In genomic region chr15:99845009-99845408, GRCh38 we compare ENCODE assay signal across 13 cellular contexts.
DNase-seq lines count a peak whose midpoint lies in the region; ATAC-seq and TF ChIP-seq lines count a peak whose summit lies in the region.
"Had no signal": no experiment of that assay in that cellular context is flagged by ENCODE, and none has a peak within 500 bp of the region (broad histone marks: within the 10 kb centered on the region; RNA-seq: fewer than 3 reads in every experiment).

No MANE protein-coding gene starts in this region.

- H3K4me3 ChIP-seq in fibroblast of the aortic adventitia (ENCODE audit: low read depth, low read length), result no peak overlapping the region
- H3K4me3 ChIP-seq: esophagus squamous epithelium had no signal

- DNase-seq in activated CD4-positive, CD25-positive, alpha-beta regulatory T cell treated with anti-CD3 and anti-CD28 coated beads, Interleukin-2, amount 50 U/mL, for 72 hours, result no peak
- peak; percentile 89 for DNase-seq in LHCN-M2 (ENCODE audit: low read depth)
- DNase-seq in fibroblast of the aortic adventitia (ENCODE audit: low read depth), result peak; percentile 22
- no peak for DNase-seq in DMS79 treated with DMSO at 0.1 percent for 48 hours (lab: John Stamatoyannopoulos, UW)
- DNase-seq: amniotic stem cell, esophagus squamous epithelium, GDM1, left cardiac atrium, NCI-H187 had no signal

- TF ChIP-seq CTCF in fibroblast of the aortic adventitia (IDR thresholded peaks at IDR 0.05; ENCODE audit: insufficient read depth, low read length), result no peak

- peak; percentile 85 to 87 for ATAC-seq in activated CD4-positive, CD25-positive, alpha-beta regulatory T cell treated with anti-CD3 and anti-CD28 coated beads, Interleukin-2, amount 50 U/mL, for 24 hours
- ATAC-seq in GM21576 (IDR thresholded peaks at IDR 0.05; ENCODE audit: unreplicated experiment), result peak; percentile 73
- ATAC-seq in GM19452 (IDR thresholded peaks at IDR 0.05; ENCODE audit: unreplicated experiment), result no peak
- ATAC-seq in HG03457 (IDR thresholded peaks at IDR 0.05; ENCODE audit: unreplicated experiment), result no peak
- ATAC-seq: left cardiac atrium had no signal

Comparison
In these comparisons a context has a peak if more than half of its experiments do, and no peak if none do; other contexts are left out.
1. ATAC-seq: peak in activated CD4-positive, CD25-positive, alpha-beta regulatory T cell treated with anti-CD3 and anti-CD28 coated beads, Interleukin-2, amount 50 U/mL, for 24 hours (2 of 2) and GM21576 (single experiment); none in GM19452 (single experiment) and HG03457 (single experiment).
2. DNase-seq: peak in LHCN-M2 (single experiment) and fibroblast of the aortic adventitia (single experiment); none in activated CD4-positive, CD25-positive, alpha-beta regulatory T cell treated with anti-CD3 and anti-CD28 coated beads, Interleukin-2, amount 50 U/mL, for 72 hours (single experiment) and DMS79 treated with DMSO at 0.1 percent for 48 hours (single experiment).